1 cellular context compared by ENCODE assay signal in genomic region chr3:37504583-37505357, GRCh38.
TF ChIP-seq lines count a peak whose summit lies in the region.

No MANE protein-coding gene starts in this region.

TF ChIP-seq in HepG2, 621 proteins besides CTCF, POLR2A, EP300 and RAD21:
- TF ChIP-seq CBFB (CRISPR knock-in tag; IDR thresholded peaks at IDR 0.05) (peak; percentile 91), CREB1 (IDR thresholded peaks at IDR 0.05) (peak; percentile 60; the same call in 1 of the 2 replicates), CREB1 (CRISPR knock-in tag; IDR thresholded peaks at IDR 0.05) (no peak), GPN1 (CRISPR knock-in tag; IDR thresholded peaks at IDR 0.05; ENCODE audit: borderline replicate concordance) (no peak), SKI (IDR thresholded peaks at IDR 0.05; ENCODE audit: partially characterized antibody) (no peak), SOX13 (IDR thresholded peaks at IDR 0.05) (no peak), SOX13 (CRISPR knock-in tag; conservative IDR thresholded peaks at IDR 0.05 in 1 of 2, IDR thresholded peaks at IDR 0.05 in 1 of 2) (0 out of 4 replicates have a peak, but pooled peaks of 1 of the 2 experiments have one; percentile 11), ZBTB21 (CRISPR knock-in tag; IDR thresholded peaks at IDR 0.05) (peak; percentile 36; the same call in 1 of the 2 replicates), HMG20A (CRISPR knock-in tag; IDR thresholded peaks at IDR 0.05; ENCODE audit: borderline replicate concordance) (peak; percentile 48; the same call in 1 of the 2 replicates), FOXP1 (IDR thresholded peaks at IDR 0.05) (no peak), FOXP1 (CRISPR knock-in tag; IDR thresholded peaks at IDR 0.05) (no peak), HDAC6 (IDR thresholded peaks at IDR 0.05; ENCODE audit: low read depth, low read length) (no peak), FOXA1 (IDR thresholded peaks at IDR 0.05) (no peak), FOXA1 (CRISPR knock-in tag; IDR thresholded peaks at IDR 0.05) (peak; percentile 41), ZBTB7A (CRISPR knock-in tag; IDR thresholded peaks at IDR 0.05) (no peak), ATF7 (IDR thresholded peaks at IDR 0.05) (peak; percentile 81), ATF7 (CRISPR knock-in tag; IDR thresholded peaks at IDR 0.05) (no peak), ZNF235 (CRISPR knock-in tag; IDR thresholded peaks at IDR 0.05; ENCODE audit: borderline replicate concordance) (no peak), TCF7 (IDR thresholded peaks at IDR 0.05; ENCODE audit: low read depth) (peak; percentile 80), TCF7L2 (IDR thresholded peaks at IDR 0.05; ENCODE audit: low read depth, low read length) (0 out of 2 replicates have a peak, but pooled peaks have one; percentile 47), U2AF1 (optimal IDR thresholded peaks at IDR 0.05; ENCODE audit: low read depth, low read length) (no peak), ZKSCAN5 (CRISPR knock-in tag; IDR thresholded peaks at IDR 0.05) (no peak), ATF3 (CRISPR knock-in tag; IDR thresholded peaks at IDR 0.05) (peak; percentile 48; the same call in 1 of the 2 replicates)
